In genomic region chr17:7496470-7497227, GRCh38 we compare ENCODE assay signal across 23 cellular contexts. TPM values are rescaled to one million over a fixed set of nuclear protein-coding genes. Genes with fewer than 3 reads are reported as not detected.
DNase-seq lines count a peak whose midpoint lies in the region; ATAC-seq, FAIRE-seq and TF ChIP-seq lines count a peak whose summit lies in the region.
"Had no signal": no experiment of that assay in that cellular context is flagged by ENCODE, and none has a peak within 500 bp of the region (broad histone marks: within the 10 kb centered on the region; RNA-seq: fewer than 3 reads in every experiment).

No MANE protein-coding gene starts in this region.

- no peak for FAIRE-seq in HepG2 (lab: Jason Lieb, UNC)

- H3K36me3 Mint-ChIP-seq in activated naive CD4-positive, alpha-beta T cell treated with anti-CD3 and anti-CD28 coated beads, Interleukin-2, amount 50 U/mL, for 72 hours = peaks cover 32 to 48% of the 10 kb centered on the region in 2 donors
- H3K36me3 Mint-ChIP-seq in brain = peaks cover 86% of the 10 kb centered on the region

- no peak for TF ChIP-seq POLR2A in HepG2 (IDR thresholded peaks at IDR 0.05; ENCODE audit: insufficient read depth in 1 of 2, low read depth in 2 of 2, low read length in 2 of 2)
- no peak for TF ChIP-seq POLR2A in gastroesophageal sphincter (IDR thresholded peaks at IDR 0.05)

- no peak for TF ChIP-seq RAD21 in HepG2 (CRISPR knock-in tag; IDR thresholded peaks at IDR 0.05)

- in situ Hi-C loops in HepG2 (cut with HindIII; ENCODE audit: extremely low pct_ligation_motif_present, low pct_unique_long_range_greater_than_20kb) = no loop called here

- POLR2A ChIA-PET in HepG2 (lab: Yijun Ruan, JAX) = interaction anchor here (0.6 to 3.2 kb wide), 2 partner anchors 12 to 93 kb away, joined by 4 to 12 read pairs; partner anchors contain the start of genes POLR2A and TMEM256

- TF ChIP-seq CTCF in brain (conservative IDR thresholded peaks at IDR 0.05) (no peak), HepG2 (CRISPR knock-in tag; IDR thresholded peaks at IDR 0.05) (no peak), gastroesophageal sphincter (IDR thresholded peaks at IDR 0.05) (no peak)

- H3K4me3 ChIP-seq in HepG2 (replicated peaks in 1 of 3; ENCODE audit: insufficient read depth in 1 of 3, low read depth in 2 of 3, low read length in 3 of 3) = no peak overlapping the region
- H3K4me3 ChIP-seq in aorta (ENCODE audit: low read length in 2 of 2) = no peak overlapping the region
- no peak overlapping the region for H3K4me3 ChIP-seq in gastroesophageal sphincter

- no peak overlapping the region for H3K27ac ChIP-seq in HepG2 (ENCODE audit: extremely low read length, insufficient read depth, low read length)
- no peak overlapping the region for H3K27ac ChIP-seq in aorta (ENCODE audit: low read depth in 1 of 2, low read length in 2 of 2)
- peak overlapping the region in 2 of 4 donors; percentile 16 to 24 for H3K27ac ChIP-seq in gastroesophageal sphincter
- H3K27ac ChIP-seq: KMS-11, WERI-Rb-1 had no signal

- no peaks in the 10 kb centered on the region for H3K27me3 Mint-ChIP-seq in brain
- H3K27me3 Mint-ChIP-seq: stimulated activated memory B cell treated with anti-CD40 and anti-IgM and Interleukin-4, amounts not matched to agents 10 μg/mL and 1 μg/mL and 100 μg/mL, for 72 hours had no signal

- H3K4me1 Mint-ChIP-seq in brain = peaks cover 25% of the 10 kb centered on the region

- no peak overlapping the region for H3K9ac ChIP-seq in HepG2 (ENCODE audit: insufficient read depth, low read depth, low read length)
- H3K9ac ChIP-seq: KMS-11 had no signal

- H3K9me3 ChIP-seq in HepG2 (ENCODE audit: low read length) (no peaks in the 10 kb centered on the region), aorta (ENCODE audit: control insufficient read depth, low read length) (no peaks in the 10 kb centered on the region), gastroesophageal sphincter (no peaks in the 10 kb centered on the region)

- peak overlapping the region; percentile 1 to 85 for H3K27ac Mint-ChIP-seq in activated naive CD4-positive, alpha-beta T cell treated with anti-CD3 and anti-CD28 coated beads, Interleukin-2, amount 50 U/mL, for 72 hours
- peak overlapping the region in 3 of 5 experiments; percentile 21 to 80 (median 28) for H3K27ac Mint-ChIP-seq in brain
- H3K27ac Mint-ChIP-seq: nephron; stimulated activated memory B cell treated with anti-CD40 and anti-IgM and Interleukin-4, amounts not matched to agents 10 μg/mL and 1 μg/mL and 100 μg/mL, for 72 hours had no signal

- no peak overlapping the region for H3K4me2 ChIP-seq in HepG2 (ENCODE audit: low read depth, low read length)
- H3K4me2 ChIP-seq: KMS-11 had no signal

- WGBS in HepG2 (ENCODE audit: low lambda C conversion rate) = 96% methylated on average over 21 of the region's 21 CpGs
- WGBS in aorta, 2 donors = 89 to 90% methylated on average over 21 of the region's 21 CpGs
- WGBS in gastroesophageal sphincter (ENCODE audit: low coverage in 1 of 2), 2 donors = 67 to 74% methylated on average over 9 to 12 of the region's 21 CpGs

- peaks cover 48 to 72% of the 10 kb centered on the region in 2 experiments for H3K36me3 ChIP-seq in HepG2 (replicated peaks in 1 of 2; ENCODE audit: control insufficient read depth in 1 of 2, insufficient read depth in 2 of 2, low read length in 2 of 2)
- peaks cover 5 to 16% of the 10 kb centered on the region in 2 donors for H3K36me3 ChIP-seq in aorta (ENCODE audit: control insufficient read depth in 1 of 2, insufficient read depth in 2 of 2, low read length in 1 of 2)
- peaks cover 0 to 69% of the 10 kb centered on the region in 2 donors for H3K36me3 ChIP-seq in gastroesophageal sphincter

- intact Hi-C loops in HepG2 (cut with micrococcal nuclease; ENCODE audit: unreplicated experiment) = no loop called here
- intact Hi-C loops in aorta (cut with DNase I) = no loop called here

- BruUV-seq in HepG2 (replicated peaks; lab: Mats Ljungman, UMichigan) = TSS peak; percentile 40

- H3K27me3 ChIP-seq in HepG2 (ENCODE audit: control insufficient read depth in 1 of 2, insufficient read depth in 2 of 2, low read length in 2 of 2) = no peaks in the 10 kb centered on the region
- H3K27me3 ChIP-seq in aorta (ENCODE audit: control insufficient read depth in 1 of 2, insufficient read depth in 2 of 2, low read length in 1 of 2) = no peaks in the 10 kb centered on the region
- no peaks in the 10 kb centered on the region for H3K27me3 ChIP-seq in gastroesophageal sphincter

- no peak for TF ChIP-seq EP300 in HepG2 (IDR thresholded peaks at IDR 0.05; ENCODE audit: low read depth in 2 of 2, low read length in 2 of 2)
- TF ChIP-seq EP300 in HepG2 (CRISPR knock-in tag; IDR thresholded peaks at IDR 0.05; ENCODE audit: borderline replicate concordance) = no peak
- no peak for TF ChIP-seq EP300 in gastroesophageal sphincter (IDR thresholded peaks at IDR 0.05)

- ATAC-seq in activated naive CD4-positive, alpha-beta T cell treated with anti-CD3 and anti-CD28 coated beads, Interleukin-2, amount 50 U/mL, for 72 hours = no peak
- ATAC-seq in HepG2 (no peak; the same call in 2 of the 3 replicates), aorta (ENCODE audit: low FRiP score) (peak; percentile 48), gastroesophageal sphincter (no peak), GM19455 (IDR thresholded peaks at IDR 0.05; ENCODE audit: unreplicated experiment) (no peak)
- ATAC-seq: SK-N-SH treated with all-trans-retinoic acid at 6 μM for 48 hours; stimulated activated memory B cell treated with anti-CD40 and anti-IgM and Interleukin-4, amounts not matched to agents 10 μg/mL and 1 μg/mL and 100 μg/mL, for 72 hours had no signal

- H3K79me2 ChIP-seq in HepG2 (ENCODE audit: insufficient read depth, low read length) = peaks cover 40% of the 10 kb centered on the region

- H4K20me1 ChIP-seq in HepG2 (ENCODE audit: insufficient read depth, low read length) = peaks cover 32% of the 10 kb centered on the region; the same call in 1 of the 2 replicates

- no peak overlapping the region for H2AFZ ChIP-seq in HepG2 (ENCODE audit: low read length)

- H3K4me1 ChIP-seq in HepG2 (ENCODE audit: insufficient read depth, low read length) (peaks cover 12% of the 10 kb centered on the region), aorta (ENCODE audit: control insufficient read depth in 1 of 2, insufficient read depth in 2 of 2, low read length in 2 of 2) (peaks cover 0 to 1% of the 10 kb centered on the region in 2 donors), gastroesophageal sphincter (peaks cover 0 to 24% (median 0%) of the 10 kb centered on the region in 3 donors)

- CTCF ChIA-PET in HepG2 (lab: Yijun Ruan, JAX; ENCODE audit: low intra/inter-chr PET ratio, low total read pairs) = no interaction called here

- no peaks in the 10 kb centered on the region for H3K9me3 Mint-ChIP-seq in activated naive CD4-positive, alpha-beta T cell treated with anti-CD3 and anti-CD28 coated beads, Interleukin-2, amount 50 U/mL, for 72 hours
- no peaks in the 10 kb centered on the region for H3K9me3 Mint-ChIP-seq in brain
- H3K9me3 Mint-ChIP-seq: nephron; stimulated activated memory B cell treated with anti-CD40 and anti-IgM and Interleukin-4, amounts not matched to agents 10 μg/mL and 1 μg/mL and 100 μg/mL, for 72 hours had no signal

- no peak for DNase-seq in activated naive CD4-positive, alpha-beta T cell treated with anti-CD3 and anti-CD28 coated beads, Interleukin-2, amount 50 U/mL, for 72 hours (ENCODE audit: low spot score in 2 of 2)
- DNase-seq in activated naive CD4-positive, alpha-beta T cell treated with Interleukin-2 at 50 U/mL for 16 hours = no peak
- DNase-seq in HepG2 (ENCODE audit: low spot score) = no peak
- DNase-seq in aorta = no peak
- DNase-seq in cerebellar nuclear complex (lab: John Stamatoyannopoulos, UW) = no peak
- DNase-seq: ACHN; activated CD8-positive, alpha-beta memory T cell treated with anti-CD3 and anti-CD28 coated beads, Interleukin-2, amount 50 U/mL, for 48 hours; COR-L47; GOT3; hippocampal formation; NCI-H1417; NCI-H226; stimulated activated CD4-positive, alpha-beta T cell treated with anti-CD3 and anti-CD28 coated beads, Interleukin-4, amount 100 ng/mL, for 4 hours; WERI-Rb-1 had no signal

- H3K4me3 Mint-ChIP-seq in brain = no peak overlapping the region
- H3K4me3 Mint-ChIP-seq: nephron; stimulated activated memory B cell treated with anti-CD40 and anti-IgM and Interleukin-4, amounts not matched to agents 10 μg/mL and 1 μg/mL and 100 μg/mL, for 72 hours had no signal

RNA-seq across cellular contexts. Expression of gene POLR2A, which starts 12.5 kb away (rescaled TPM):
- total RNA-seq in activated naive CD4-positive, alpha-beta T cell treated with anti-CD3 and anti-CD28 coated beads, Interleukin-2, amount 50 U/mL, for 72 hours = 100 to 1,000 TPM; 280 to 333 TPM
- 107 TPM for polyA plus RNA-seq in brain (ENCODE audit: insufficient read depth, low read depth, low replicate concordance)
- 17.8 and 63.2 TPM in 2 replicates for total RNA-seq in HepG2 (2016; rRNA removed; fragmentation: Illumina TruSeq; extraction: Trizol)
- total RNA-seq in HepG2 (2016; cell fraction: cytosol; rRNA removed; fragmentation: Illumina TruSeq; extraction: Trizol; ENCODE audit: low read depth) = 31.8 and 37.1 TPM in 2 replicates
- 16.0 and 50.4 TPM in 2 replicates for total RNA-seq in HepG2 (2016; cell fraction: insoluble cytoplasmic fraction; rRNA removed; fragmentation: Illumina TruSeq; extraction: Trizol)
- 16.5 and 17.5 TPM in 2 replicates for total RNA-seq in HepG2 (2016; cell fraction: membrane; rRNA removed; fragmentation: Illumina TruSeq; extraction: Trizol)
- total RNA-seq in HepG2 (2016; cell fraction: nucleus; rRNA removed; fragmentation: Illumina TruSeq; extraction: Trizol) = 46.2 and 49.6 TPM in 2 replicates
- 17.2 and 18.3 TPM in 2 replicates for polyA plus RNA-seq in HepG2 (2011; rRNA removed)
- 4.8 and 6.3 TPM in 2 replicates for polyA plus RNA-seq in HepG2 (2011; cell fraction: cytosol; rRNA removed)
- polyA plus RNA-seq in HepG2 (2011; cell fraction: nucleus; rRNA removed) = 85.5 and 109 TPM in 2 replicates
- 43.9 and 44.8 TPM in 2 replicates for polyA plus RNA-seq in HepG2 (2012)
- polyA plus RNA-seq in HepG2 (2016; cell fraction: cytosol; fragmentation: Illumina TruSeq; extraction: Trizol; ENCODE audit: low read depth) = 1.2 and 1.6 TPM in 2 replicates
- 25.1 and 41.6 TPM in 2 replicates for polyA plus RNA-seq in HepG2 (2016; cell fraction: insoluble cytoplasmic fraction; fragmentation: Illumina TruSeq; extraction: Trizol; ENCODE audit: low read depth)
- 2.8 and 4.1 TPM in 2 replicates for polyA plus RNA-seq in HepG2 (2016; cell fraction: membrane; fragmentation: Illumina TruSeq; extraction: Trizol; ENCODE audit: low read depth)
- polyA plus RNA-seq in HepG2 (2016; cell fraction: nucleus; fragmentation: Illumina TruSeq; extraction: Trizol; ENCODE audit: insufficient read depth, low read depth) = 62.8 and 68.8 TPM in 2 replicates
- polyA minus RNA-seq in HepG2 (2011; rRNA and poly(A)+ RNA removed; ENCODE audit: low replicate concordance) = 200 and 209 TPM in 2 replicates
- 71.5 and 80.7 TPM in 2 replicates for polyA minus RNA-seq in HepG2 (2011; cell fraction: cytosol; rRNA and poly(A)+ RNA removed)
- 159 and 190 TPM in 2 replicates for polyA minus RNA-seq in HepG2 (2011; cell fraction: nucleus; rRNA and poly(A)+ RNA removed)
- 100 to 1,000 TPM in 1 of 2 donors, 10 to 100 TPM in 1; 93.8 to 116 TPM for total RNA-seq in aorta
- 10 to 100 TPM; 13.4 to 27.9 TPM for polyA plus RNA-seq in aorta
- total RNA-seq in gastroesophageal sphincter = 10 to 100 TPM; 41.0 to 55.3 (median 47.3) TPM

RNA-seq across cellular contexts. Expression of gene SLC35G6, which starts 15.4 kb away (rescaled TPM):
- not detected for total RNA-seq in activated naive CD4-positive, alpha-beta T cell treated with anti-CD3 and anti-CD28 coated beads, Interleukin-2, amount 50 U/mL, for 72 hours
- not detected for polyA plus RNA-seq in brain (ENCODE audit: insufficient read depth, low read depth, low replicate concordance)
- 0.07 TPM in 1 of 2 replicates, not detected in the other for total RNA-seq in HepG2 (2016; rRNA removed; fragmentation: Illumina TruSeq; extraction: Trizol)
- not detected in 2 replicates for total RNA-seq in HepG2 (2016; cell fraction: cytosol; rRNA removed; fragmentation: Illumina TruSeq; extraction: Trizol; ENCODE audit: low read depth)
- total RNA-seq in HepG2 (2016; cell fraction: insoluble cytoplasmic fraction; rRNA removed; fragmentation: Illumina TruSeq; extraction: Trizol) = not detected in 2 replicates
- not detected in 2 replicates for total RNA-seq in HepG2 (2016; cell fraction: membrane; rRNA removed; fragmentation: Illumina TruSeq; extraction: Trizol)
- total RNA-seq in HepG2 (2016; cell fraction: nucleus; rRNA removed; fragmentation: Illumina TruSeq; extraction: Trizol) = not detected in 2 replicates
- 0.04 TPM in 1 of 2 replicates, not detected in the other for polyA plus RNA-seq in HepG2 (2011; rRNA removed)
- polyA plus RNA-seq in HepG2 (2011; cell fraction: cytosol; rRNA removed) = not detected in 2 replicates
- polyA plus RNA-seq in HepG2 (2011; cell fraction: nucleus; rRNA removed) = not detected in 2 replicates
- polyA plus RNA-seq in HepG2 (2012) = 0.09 and 0.16 TPM in 2 replicates
- polyA plus RNA-seq in HepG2 (2016; cell fraction: cytosol; fragmentation: Illumina TruSeq; extraction: Trizol; ENCODE audit: low read depth) = not detected in 2 replicates
- not detected in 2 replicates for polyA plus RNA-seq in HepG2 (2016; cell fraction: insoluble cytoplasmic fraction; fragmentation: Illumina TruSeq; extraction: Trizol; ENCODE audit: low read depth)
- polyA plus RNA-seq in HepG2 (2016; cell fraction: membrane; fragmentation: Illumina TruSeq; extraction: Trizol; ENCODE audit: low read depth) = not detected in 2 replicates
- not detected in 2 replicates for polyA plus RNA-seq in HepG2 (2016; cell fraction: nucleus; fragmentation: Illumina TruSeq; extraction: Trizol; ENCODE audit: insufficient read depth, low read depth)
- not detected in 2 replicates for polyA minus RNA-seq in HepG2 (2011; rRNA and poly(A)+ RNA removed; ENCODE audit: low replicate concordance)
- not detected in 2 replicates for polyA minus RNA-seq in HepG2 (2011; cell fraction: cytosol; rRNA and poly(A)+ RNA removed)
- polyA minus RNA-seq in HepG2 (2011; cell fraction: nucleus; rRNA and poly(A)+ RNA removed) = not detected in 2 replicates
- not detected for total RNA-seq in aorta
- polyA plus RNA-seq in aorta = not detected
- not detected for total RNA-seq in gastroesophageal sphincter
- total RNA-seq: liver, urinary bladder had no signal
- polyA plus RNA-seq: liver, urinary bladder had no signal

RNA-seq across cellular contexts. Expression of gene ZBTB4, which starts 17.2 kb away (rescaled TPM):
- total RNA-seq in activated naive CD4-positive, alpha-beta T cell treated with anti-CD3 and anti-CD28 coated beads, Interleukin-2, amount 50 U/mL, for 72 hours = 10 to 100 TPM; 21.8 to 26.5 TPM
- polyA plus RNA-seq in brain (ENCODE audit: insufficient read depth, low read depth, low replicate concordance) (60.4 TPM), HepG2 (2011; rRNA removed) (7.4 and 7.9 TPM in 2 replicates), aorta (10 to 100 TPM; 20.0 to 35.9 TPM)
- total RNA-seq in HepG2 (2016; rRNA removed; fragmentation: Illumina TruSeq; extraction: Trizol) (3.3 and 4.3 TPM in 2 replicates), aorta (10 to 100 TPM; 67.2 to 81.9 TPM), gastroesophageal sphincter (100 to 1,000 TPM in 1 of 4 donors, 10 to 100 TPM in 3; 68.4 to 115 (median 80.2) TPM)
- total RNA-seq in HepG2 (2016; cell fraction: cytosol; rRNA removed; fragmentation: Illumina TruSeq; extraction: Trizol; ENCODE audit: low read depth) = 0.40 and 0.53 TPM in 2 replicates
- total RNA-seq in HepG2 (2016; cell fraction: insoluble cytoplasmic fraction; rRNA removed; fragmentation: Illumina TruSeq; extraction: Trizol) = 3.5 and 4.2 TPM in 2 replicates
- 2.0 and 2.1 TPM in 2 replicates for total RNA-seq in HepG2 (2016; cell fraction: membrane; rRNA removed; fragmentation: Illumina TruSeq; extraction: Trizol)
- total RNA-seq in HepG2 (2016; cell fraction: nucleus; rRNA removed; fragmentation: Illumina TruSeq; extraction: Trizol) = 4.9 and 5.7 TPM in 2 replicates
- 5.5 and 5.7 TPM in 2 replicates for polyA plus RNA-seq in HepG2 (2011; cell fraction: cytosol; rRNA removed)
- polyA plus RNA-seq in HepG2 (2011; cell fraction: nucleus; rRNA removed) = 16.5 and 17.2 TPM in 2 replicates
- 7.9 and 9.5 TPM in 2 replicates for polyA plus RNA-seq in HepG2 (2012)
- polyA plus RNA-seq in HepG2 (2016; cell fraction: cytosol; fragmentation: Illumina TruSeq; extraction: Trizol; ENCODE audit: low read depth) = 0.25 and 0.36 TPM in 2 replicates
- polyA plus RNA-seq in HepG2 (2016; cell fraction: insoluble cytoplasmic fraction; fragmentation: Illumina TruSeq; extraction: Trizol; ENCODE audit: low read depth) = 4.0 and 4.5 TPM in 2 replicates
- polyA plus RNA-seq in HepG2 (2016; cell fraction: membrane; fragmentation: Illumina TruSeq; extraction: Trizol; ENCODE audit: low read depth) = 1.1 and 1.4 TPM in 2 replicates
- polyA plus RNA-seq in HepG2 (2016; cell fraction: nucleus; fragmentation: Illumina TruSeq; extraction: Trizol; ENCODE audit: insufficient read depth, low read depth) = 10.4 and 11.2 TPM in 2 replicates
- polyA minus RNA-seq in HepG2 (2011; rRNA and poly(A)+ RNA removed; ENCODE audit: low replicate concordance) = 19.5 and 24.6 TPM in 2 replicates
- polyA minus RNA-seq in HepG2 (2011; cell fraction: cytosol; rRNA and poly(A)+ RNA removed) = 6.2 and 7.2 TPM in 2 replicates
- polyA minus RNA-seq in HepG2 (2011; cell fraction: nucleus; rRNA and poly(A)+ RNA removed) = 12.5 and 14.9 TPM in 2 replicates

RNA-seq across cellular contexts. Expression of gene CHRNB1, which starts 51.8 kb away (rescaled TPM):
- total RNA-seq in activated naive CD4-positive, alpha-beta T cell treated with anti-CD3 and anti-CD28 coated beads, Interleukin-2, amount 50 U/mL, for 72 hours = 10 to 100 TPM; 12.1 to 17.6 TPM
- 17.7 TPM for polyA plus RNA-seq in brain (ENCODE audit: insufficient read depth, low read depth, low replicate concordance)
- total RNA-seq in HepG2 (2016; rRNA removed; fragmentation: Illumina TruSeq; extraction: Trizol) = 3.6 and 5.4 TPM in 2 replicates
- 2.0 and 3.3 TPM in 2 replicates for total RNA-seq in HepG2 (2016; cell fraction: cytosol; rRNA removed; fragmentation: Illumina TruSeq; extraction: Trizol; ENCODE audit: low read depth)
- total RNA-seq in HepG2 (2016; cell fraction: insoluble cytoplasmic fraction; rRNA removed; fragmentation: Illumina TruSeq; extraction: Trizol) = 3.8 and 6.3 TPM in 2 replicates
- 5.4 and 5.7 TPM in 2 replicates for total RNA-seq in HepG2 (2016; cell fraction: membrane; rRNA removed; fragmentation: Illumina TruSeq; extraction: Trizol)
- total RNA-seq in HepG2 (2016; cell fraction: nucleus; rRNA removed; fragmentation: Illumina TruSeq; extraction: Trizol) = 4.3 and 6.2 TPM in 2 replicates
- polyA plus RNA-seq in HepG2 (2011; rRNA removed) = 33.7 and 39.6 TPM in 2 replicates
- 31.4 and 33.2 TPM in 2 replicates for polyA plus RNA-seq in HepG2 (2011; cell fraction: cytosol; rRNA removed)
- 39.4 and 43.0 TPM in 2 replicates for polyA plus RNA-seq in HepG2 (2011; cell fraction: nucleus; rRNA removed)
- 19.3 and 22.8 TPM in 2 replicates for polyA plus RNA-seq in HepG2 (2012)
- 4.4 and 6.0 TPM in 2 replicates for polyA plus RNA-seq in HepG2 (2016; cell fraction: cytosol; fragmentation: Illumina TruSeq; extraction: Trizol; ENCODE audit: low read depth)
- 10.0 and 13.6 TPM in 2 replicates for polyA plus RNA-seq in HepG2 (2016; cell fraction: insoluble cytoplasmic fraction; fragmentation: Illumina TruSeq; extraction: Trizol; ENCODE audit: low read depth)
- 9.9 and 11.0 TPM in 2 replicates for polyA plus RNA-seq in HepG2 (2016; cell fraction: membrane; fragmentation: Illumina TruSeq; extraction: Trizol; ENCODE audit: low read depth)
- polyA plus RNA-seq in HepG2 (2016; cell fraction: nucleus; fragmentation: Illumina TruSeq; extraction: Trizol; ENCODE audit: insufficient read depth, low read depth) = 23.1 and 25.7 TPM in 2 replicates
- 2.6 and 35.4 TPM in 2 replicates for polyA minus RNA-seq in HepG2 (2011; rRNA and poly(A)+ RNA removed; ENCODE audit: low replicate concordance)
- 6.4 and 7.2 TPM in 2 replicates for polyA minus RNA-seq in HepG2 (2011; cell fraction: cytosol; rRNA and poly(A)+ RNA removed)
- 9.0 and 9.9 TPM in 2 replicates for polyA minus RNA-seq in HepG2 (2011; cell fraction: nucleus; rRNA and poly(A)+ RNA removed)
- 1 to 10 TPM; 6.2 to 8.8 TPM for total RNA-seq in aorta
- 10 to 100 TPM; 11.6 to 18.3 TPM for polyA plus RNA-seq in aorta
- total RNA-seq in gastroesophageal sphincter = 10 to 100 TPM in 1 of 4 donors, 1 to 10 TPM in 3; 4.7 to 12.1 (median 8.1) TPM

RNA-seq across cellular contexts. Expression of gene TNFSF12, which starts 52.2 kb away (rescaled TPM):
- total RNA-seq in activated naive CD4-positive, alpha-beta T cell treated with anti-CD3 and anti-CD28 coated beads, Interleukin-2, amount 50 U/mL, for 72 hours = 10 to 100 TPM; 16.4 to 18.9 TPM
- polyA plus RNA-seq in brain (ENCODE audit: insufficient read depth, low read depth, low replicate concordance) (34.5 TPM), HepG2 (2011; rRNA removed) (6.3 and 7.2 TPM in 2 replicates), aorta (100 to 1,000 TPM; 135 to 148 TPM)
- total RNA-seq in HepG2 (2016; rRNA removed; fragmentation: Illumina TruSeq; extraction: Trizol) (0.73 and 0.93 TPM in 2 replicates), aorta (10 to 100 TPM; 61.4 to 84.5 TPM), gastroesophageal sphincter (100 to 1,000 TPM in 1 of 4 donors, 10 to 100 TPM in 3; 61.1 to 108 (median 84.7) TPM)
- 3.9 and 4.8 TPM in 2 replicates for total RNA-seq in HepG2 (2016; cell fraction: cytosol; rRNA removed; fragmentation: Illumina TruSeq; extraction: Trizol; ENCODE audit: low read depth)
- total RNA-seq in HepG2 (2016; cell fraction: insoluble cytoplasmic fraction; rRNA removed; fragmentation: Illumina TruSeq; extraction: Trizol) = 0.97 and 1.6 TPM in 2 replicates
- total RNA-seq in HepG2 (2016; cell fraction: membrane; rRNA removed; fragmentation: Illumina TruSeq; extraction: Trizol) = 3.9 and 5.7 TPM in 2 replicates
- 1.2 TPM in 1 of 2 replicates, not detected in the other for total RNA-seq in HepG2 (2016; cell fraction: nucleus; rRNA removed; fragmentation: Illumina TruSeq; extraction: Trizol)
- polyA plus RNA-seq in HepG2 (2011; cell fraction: cytosol; rRNA removed) = 7.6 and 10.0 TPM in 2 replicates
- polyA plus RNA-seq in HepG2 (2011; cell fraction: nucleus; rRNA removed) = 5.3 and 5.4 TPM in 2 replicates
- 5.1 and 5.5 TPM in 2 replicates for polyA plus RNA-seq in HepG2 (2012)
- 13.4 and 14.8 TPM in 2 replicates for polyA plus RNA-seq in HepG2 (2016; cell fraction: cytosol; fragmentation: Illumina TruSeq; extraction: Trizol; ENCODE audit: low read depth)
- 1.9 and 2.1 TPM in 2 replicates for polyA plus RNA-seq in HepG2 (2016; cell fraction: insoluble cytoplasmic fraction; fragmentation: Illumina TruSeq; extraction: Trizol; ENCODE audit: low read depth)
- 12.4 and 14.7 TPM in 2 replicates for polyA plus RNA-seq in HepG2 (2016; cell fraction: membrane; fragmentation: Illumina TruSeq; extraction: Trizol; ENCODE audit: low read depth)
- polyA plus RNA-seq in HepG2 (2016; cell fraction: nucleus; fragmentation: Illumina TruSeq; extraction: Trizol; ENCODE audit: insufficient read depth, low read depth) = 1.4 and 2.2 TPM in 2 replicates
- 2.1 and 2.2 TPM in 2 replicates for polyA minus RNA-seq in HepG2 (2011; rRNA and poly(A)+ RNA removed; ENCODE audit: low replicate concordance)
- polyA minus RNA-seq in HepG2 (2011; cell fraction: cytosol; rRNA and poly(A)+ RNA removed) = 1.8 and 2.3 TPM in 2 replicates
- 0.99 and 1.0 TPM in 2 replicates for polyA minus RNA-seq in HepG2 (2011; cell fraction: nucleus; rRNA and poly(A)+ RNA removed)
